In the genomic region with DNA sequence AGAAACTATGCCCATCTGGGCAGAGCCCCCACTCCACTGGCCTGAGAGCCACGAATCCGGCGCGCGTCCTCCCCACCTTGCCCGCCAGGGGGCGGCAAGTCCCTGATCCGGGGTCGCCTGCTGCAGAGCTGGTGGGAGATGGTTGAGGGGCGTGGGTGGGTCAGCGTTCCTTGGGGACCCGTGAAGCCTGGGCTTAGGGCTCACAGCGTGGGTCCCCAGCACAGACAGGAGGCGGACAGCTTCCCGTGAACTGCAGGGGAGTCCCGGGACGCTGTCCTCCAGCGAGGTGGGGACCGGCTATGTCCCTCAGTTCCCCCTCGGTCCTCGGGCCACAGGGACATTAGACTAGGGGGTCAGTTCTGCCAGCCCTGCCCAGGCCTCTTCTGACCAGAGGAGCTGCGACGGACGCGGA, we compare ENCODE assay signal across 8 cellular contexts. TPM values are rescaled to one million over a fixed set of nuclear protein-coding genes. Genes with fewer than 3 reads are reported as not detected.
DNase-seq lines count a peak whose midpoint lies in the region; ATAC-seq and TF ChIP-seq lines count a peak whose summit lies in the region.

No MANE protein-coding gene starts in this region.

- H3K9me3 ChIP-seq in thymus (ENCODE audit: control insufficient read depth), result no peaks in the 10 kb centered on the region

- no peaks in the 10 kb centered on the region for H3K9me3 Mint-ChIP-seq in activated naive CD4-positive, alpha-beta T cell treated with anti-CD3 and anti-CD28 coated beads, Interleukin-2, amount 10 ng/mL, durations not matched to agents 7 days and 5 days

- no peaks in the 10 kb centered on the region for H3K27me3 ChIP-seq in thymus (ENCODE audit: control insufficient read depth, insufficient read depth)

- WGBS in thymus, result under 1% methylated on average over 25 of the region's 25 CpGs

- H3K4me3 ChIP-seq in Jurkat, Clone E6-1 (ENCODE audit: low read length), result peak overlapping the region; percentile 95
- H3K4me3 ChIP-seq in thymus (ENCODE audit: low read length), result peak overlapping the region; percentile 84

- peaks cover 14% of the 10 kb centered on the region for H3K4me1 Mint-ChIP-seq in activated naive CD4-positive, alpha-beta T cell treated with anti-CD3 and anti-CD28 coated beads, Interleukin-2, amount 10 ng/mL, durations not matched to agents 7 days and 5 days

- ATAC-seq in GM21619 (IDR thresholded peaks at IDR 0.05; ENCODE audit: unreplicated experiment), result peak; percentile 69
- ATAC-seq in omental fat pad (ENCODE audit: low FRiP score), result peak; percentile 76

- TF ChIP-seq CTCF in omental fat pad (IDR thresholded peaks at IDR 0.05), result peak in 2 of 3 donors; percentile 18 to 71

- TF ChIP-seq POLR2A in Raji (IDR thresholded peaks at IDR 0.05; ENCODE audit: insufficient read depth, low read depth, low read length), result 0 out of 2 replicates have a peak, but pooled peaks have one; percentile 10

- DNase-seq in Daoy (ENCODE audit: low read depth) (peak; percentile 90), globus pallidus (ENCODE audit: low spot score) (peak; percentile 68), omental fat pad (ENCODE audit: low spot score) (peak; percentile 77)
- DNase-seq in Jurkat, Clone E6-1 (ENCODE audit: low read depth, low spot score), result peak; percentile 44
- DNase-seq in activated naive CD4-positive, alpha-beta T cell treated with anti-CD3 and anti-CD28 coated beads, Interleukin-2, amount 10 ng/mL, durations not matched to agents 7 days and 5 days, result peak; percentile 82

- H3K4me3 Mint-ChIP-seq in activated naive CD4-positive, alpha-beta T cell treated with anti-CD3 and anti-CD28 coated beads, Interleukin-2, amount 10 ng/mL, durations not matched to agents 7 days and 5 days, result peak overlapping the region; percentile 98

- H3K27ac Mint-ChIP-seq in activated naive CD4-positive, alpha-beta T cell treated with anti-CD3 and anti-CD28 coated beads, Interleukin-2, amount 10 ng/mL, durations not matched to agents 7 days and 5 days, result peak overlapping the region; percentile 96

- H3K36me3 Mint-ChIP-seq in activated naive CD4-positive, alpha-beta T cell treated with anti-CD3 and anti-CD28 coated beads, Interleukin-2, amount 10 ng/mL, durations not matched to agents 7 days and 5 days, result peaks cover 12% of the 10 kb centered on the region

- peak overlapping the region; percentile 89 for H3K27ac ChIP-seq in thymus (ENCODE audit: low read depth)

- H3K27me3 Mint-ChIP-seq in activated naive CD4-positive, alpha-beta T cell treated with anti-CD3 and anti-CD28 coated beads, Interleukin-2, amount 10 ng/mL, durations not matched to agents 7 days and 5 days, result peaks cover 21% of the 10 kb centered on the region

- no peaks in the 10 kb centered on the region for H3K36me3 ChIP-seq in thymus (ENCODE audit: control insufficient read depth, insufficient read depth)

- CTCF ChIA-PET in activated naive CD4-positive, alpha-beta T cell treated with anti-CD3 and anti-CD28 coated beads, Interleukin-2, amount 10 ng/mL, durations not matched to agents 7 days and 5 days (lab: Charles Lee), result interaction anchor here (0.8 to 3.6 kb wide), 26 partner anchors 10 to 223 kb away, joined by 3 to 64 read pairs (median 4); a partner anchor contains a TSS

- H3K4me1 ChIP-seq in thymus (ENCODE audit: control insufficient read depth, insufficient read depth, low read length), result peaks cover 10% of the 10 kb centered on the region

RNA-seq across cellular contexts. Expression of a gene that starts 0.6 kb away (rescaled TPM):
- 146 and 197 TPM in 2 replicates for total RNA-seq in Daoy (2014; rRNA removed; shearing (Covaris generic))
- polyA plus RNA-seq in Jurkat, Clone E6-1 (2012; ENCODE audit: insufficient read depth, insufficient read length), result 90.3 TPM
- 10 to 100 TPM; 17.5 to 39.9 (median 19.4) TPM for total RNA-seq in omental fat pad
- polyA plus RNA-seq in thymus, result 31.2 TPM

RNA-seq across cellular contexts. Expression of a gene that starts 11.3 kb away (rescaled TPM):
- total RNA-seq in Daoy (2014; rRNA removed; shearing (Covaris generic)), result 12.0 and 27.3 TPM in 2 replicates
- 26.6 TPM for polyA plus RNA-seq in Jurkat, Clone E6-1 (2012; ENCODE audit: insufficient read depth, insufficient read length)
- total RNA-seq in omental fat pad, result 10 to 100 TPM; 17.7 to 44.0 (median 19.4) TPM
- polyA plus RNA-seq in thymus, result 60.1 TPM

RNA-seq across cellular contexts. Expression of a gene that starts 14.9 kb away (rescaled TPM):
- total RNA-seq in Daoy (2014; rRNA removed; shearing (Covaris generic)), result not detected in 2 replicates
- not detected for polyA plus RNA-seq in Jurkat, Clone E6-1 (2012; ENCODE audit: insufficient read depth, insufficient read length)
- not detected for total RNA-seq in omental fat pad
- polyA plus RNA-seq in thymus, result 1.0 TPM

RNA-seq across cellular contexts. Expression of a gene that starts 28.0 kb away (rescaled TPM):
- total RNA-seq in Daoy (2014; rRNA removed; shearing (Covaris generic)), result not detected in 2 replicates
- not detected for polyA plus RNA-seq in Jurkat, Clone E6-1 (2012; ENCODE audit: insufficient read depth, insufficient read length)
- not detected for total RNA-seq in omental fat pad
- polyA plus RNA-seq in thymus, result 0.02 TPM

RNA-seq across cellular contexts. Expression of a gene that starts 31.8 kb away (rescaled TPM):
- total RNA-seq in Daoy (2014; rRNA removed; shearing (Covaris generic)), result 58.9 and 77.1 TPM in 2 replicates
- 137 TPM for polyA plus RNA-seq in Jurkat, Clone E6-1 (2012; ENCODE audit: insufficient read depth, insufficient read length)
- 100 to 1,000 TPM; 145 to 245 (median 203) TPM for total RNA-seq in omental fat pad
- 130 TPM for polyA plus RNA-seq in thymus

Comparison
In these comparisons a context has a peak if more than half of its experiments do, and no peak if none do; other contexts are left out.
1. Peak in every context shown above with its lines: DNase-seq, ATAC-seq, H3K4me3 ChIP-seq and H3K27ac ChIP-seq.